Comparison of ENCODE assay signal across 29 cellular contexts in the genomic region with DNA sequence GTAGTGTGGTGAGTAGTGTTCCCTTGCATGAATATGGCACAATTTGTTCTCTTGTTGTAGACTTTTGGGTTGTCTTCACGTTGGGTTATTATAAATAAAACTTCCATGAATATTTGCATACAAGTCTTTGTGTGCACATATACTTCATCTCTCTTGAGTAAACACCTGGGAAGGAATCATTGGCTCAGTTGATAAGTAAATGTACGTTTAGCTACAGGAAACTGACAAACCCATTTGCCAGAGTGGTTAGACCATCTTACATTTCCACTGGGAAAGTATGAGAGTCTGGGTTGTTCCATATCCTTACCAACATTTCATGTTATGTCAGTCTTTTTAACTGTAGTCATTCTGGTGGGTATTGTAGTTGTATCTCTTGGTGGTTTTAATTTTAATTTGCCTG.
"Had no signal": no experiment of that assay in that cellular context is flagged by ENCODE, and none has a peak within 500 bp of the region (broad histone marks: within the 10 kb centered on the region; RNA-seq: fewer than 3 reads in every experiment).

No MANE protein-coding gene starts in this region.

- H3K4me3 ChIP-seq: cardiac muscle cell, SJCRH30, SK-N-MC had no signal

- ATAC-seq: activated CD8-positive, alpha-beta T cell treated with anti-CD3 and anti-CD28 coated beads for 36 hours; activated T-cell treated with anti-CD3 and anti-CD28 coated beads, Interleukin-2, amount 50 U/mL, for 72 hours; activated T-helper 17 cell treated with anti-CD3 and anti-CD28 coated beads, Interleukin-2, amount 50 U/mL, for 72 hours had no signal

- H3K9me3 Mint-ChIP-seq: activated CD8-positive, alpha-beta T cell treated with anti-CD3 and anti-CD28 coated beads for 36 hours; activated naive CD8-positive, alpha-beta T cell treated with anti-CD3 and anti-CD28 coated beads for 36 hours; activated T-cell treated with anti-CD3 and anti-CD28 coated beads, Interleukin-2, amount 50 U/mL, for 72 hours; activated T-helper 17 cell treated with anti-CD3 and anti-CD28 coated beads, Interleukin-2, amount 50 U/mL, for 72 hours; central memory CD8-positive, alpha-beta T cell had no signal

- H3K9me3 ChIP-seq: SJCRH30 had no signal

- H3K27ac ChIP-seq: cardiac muscle cell, SJCRH30, SK-N-MC, WERI-Rb-1 had no signal

- H3K4me1 ChIP-seq: SJCRH30 had no signal

- DNase-seq: activated CD4-positive, alpha-beta T cell treated with anti-CD3 and anti-CD28 coated beads for 1 hour; activated CD4-positive, alpha-beta T cell treated with anti-CD3 and anti-CD28 coated beads for 48 hours; activated CD4-positive, alpha-beta T cell treated with anti-CD3 and anti-CD28 coated beads, Interleukin-2, amount 50 U/mL, for 4 hours; activated CD4-positive, CD25-positive, alpha-beta regulatory T cell; activated CD8-positive, alpha-beta T cell treated with anti-CD3 and anti-CD28 coated beads for 36 hours; activated effector memory CD4-positive, alpha-beta T cell treated with anti-CD3 and anti-CD28 coated beads, Interleukin-2, amount 50 U/mL, for 16 hours; activated naive CD4-positive, alpha-beta T cell; activated naive CD4-positive, alpha-beta T cell treated with anti-CD3 and anti-CD28 coated beads, Interleukin-2, amount 50 U/mL, for 16 hours; activated naive CD8-positive, alpha-beta T cell treated with anti-CD3 and anti-CD28 coated beads for 36 hours; activated T-cell treated with anti-CD3 and anti-CD28 coated beads, Interleukin-2, amount 50 U/mL, for 1 hour; activated T-cell treated with anti-CD3 and anti-CD28 coated beads, Interleukin-2, amount 50 U/mL, for 72 hours; amniotic stem cell; aorta; NCI-H1092 treated with DMSO at 0.1 percent for 48 hours; NCI-H146; NCI-H187; NCI-H2081; NCI-H2171 treated with DMSO at 0.1 percent for 48 hours; NCI-H2227 treated with DMSO at 0.1 percent for 48 hours; NCI-H446; NCI-H524 treated with DMSO at 0.1 percent for 48 hours; SHP77; SJCRH30; T1000; WERI-Rb-1 had no signal

- H3K36me3 ChIP-seq: cardiac muscle cell, SJCRH30, WERI-Rb-1 had no signal

- H3K27me3 ChIP-seq: cardiac muscle cell, SJCRH30 had no signal

- H3K27me3 Mint-ChIP-seq: activated CD8-positive, alpha-beta T cell treated with anti-CD3 and anti-CD28 coated beads for 36 hours; activated naive CD8-positive, alpha-beta T cell treated with anti-CD3 and anti-CD28 coated beads for 36 hours; activated T-helper 17 cell treated with anti-CD3 and anti-CD28 coated beads, Interleukin-2, amount 50 U/mL, for 72 hours; central memory CD8-positive, alpha-beta T cell had no signal

- H3K4me3 Mint-ChIP-seq: activated CD8-positive, alpha-beta T cell treated with anti-CD3 and anti-CD28 coated beads for 36 hours; activated naive CD8-positive, alpha-beta T cell treated with anti-CD3 and anti-CD28 coated beads for 36 hours; activated T-cell treated with anti-CD3 and anti-CD28 coated beads, Interleukin-2, amount 50 U/mL, for 72 hours; activated T-helper 17 cell treated with anti-CD3 and anti-CD28 coated beads, Interleukin-2, amount 50 U/mL, for 72 hours; central memory CD8-positive, alpha-beta T cell had no signal

- H3K27ac Mint-ChIP-seq: activated CD8-positive, alpha-beta T cell treated with anti-CD3 and anti-CD28 coated beads for 36 hours; activated naive CD8-positive, alpha-beta T cell treated with anti-CD3 and anti-CD28 coated beads for 36 hours; activated T-cell treated with anti-CD3 and anti-CD28 coated beads, Interleukin-2, amount 50 U/mL, for 72 hours; activated T-helper 17 cell treated with anti-CD3 and anti-CD28 coated beads, Interleukin-2, amount 50 U/mL, for 72 hours had no signal
